8 cellular contexts compared by ENCODE assay signal in genomic region chr4:119626943-119627266, GRCh38. TPM values are rescaled to one million over a fixed set of nuclear protein-coding genes. Genes with fewer than 3 reads are reported as not detected.
A peak's percentile ranks its signal among the peaks of the same experiment; 100 is the strongest.
DNase-seq lines count a peak whose midpoint lies in the region; ATAC-seq and FAIRE-seq lines count a peak whose summit lies in the region.

No MANE protein-coding gene starts in this region.

- FAIRE-seq in frontal cortex (lab: Jason Lieb, UNC) = no peak
- FAIRE-seq in HTR-8/SVneo (lab: Jason Lieb, UNC) = no peak

- no peaks in the 10 kb centered on the region for H3K36me3 Mint-ChIP-seq in T-helper 2 cell treated with Interferon-gamma antibody and Interleukin-4, amounts not matched to agents 5 μg/mL and 100 μg/mL, for 36 hours (ENCODE audit: low read depth)
- no peaks in the 10 kb centered on the region for H3K36me3 Mint-ChIP-seq in activated T-helper 17 cell treated with anti-CD3 and anti-CD28 coated beads, Interleukin-2, amount 50 U/mL, for 72 hours (ENCODE audit: low read depth)
- no peaks in the 10 kb centered on the region for H3K36me3 Mint-ChIP-seq in immature natural killer cell

- H3K9ac ChIP-seq in stomach smooth muscle (ENCODE audit: low read length in 2 of 2) = peak overlapping the region; percentile 85 to 89

- no peaks in the 10 kb centered on the region for H3K27me3 ChIP-seq in stomach smooth muscle (ENCODE audit: control insufficient read depth in 1 of 2, insufficient read depth in 2 of 2, low read length in 2 of 2)

- H3K27ac Mint-ChIP-seq in T-helper 2 cell treated with Interferon-gamma antibody and Interleukin-4, amounts not matched to agents 5 μg/mL and 100 μg/mL, for 36 hours = no peak overlapping the region
- H3K27ac Mint-ChIP-seq in activated T-helper 17 cell treated with anti-CD3 and anti-CD28 coated beads, Interleukin-2, amount 50 U/mL, for 72 hours = no peak overlapping the region
- H3K27ac Mint-ChIP-seq in immature natural killer cell = no peak overlapping the region

- no peak for DNase-seq in T-helper 2 cell treated with Interferon-gamma antibody and Interleukin-4, amounts not matched to agents 5 μg/mL and 100 μg/mL, for 36 hours (ENCODE audit: low spot score)
- DNase-seq in T-helper 2 cell = no peak
- DNase-seq in immature natural killer cell = no peak
- no peak for DNase-seq in frontal cortex (ENCODE audit: low spot score in 2 of 2)
- DNase-seq in HTR-8/SVneo (ENCODE audit: insufficient read length, low spot score) = no peak

- no peak for ATAC-seq in activated T-helper 17 cell treated with anti-CD3 and anti-CD28 coated beads, Interleukin-2, amount 50 U/mL, for 72 hours (replicated peaks)
- no peak for ATAC-seq in GM19328 (IDR thresholded peaks at IDR 0.05; ENCODE audit: unreplicated experiment)

- peak overlapping the region; percentile 78 for H3K4me3 Mint-ChIP-seq in T-helper 2 cell treated with Interferon-gamma antibody and Interleukin-4, amounts not matched to agents 5 μg/mL and 100 μg/mL, for 36 hours
- H3K4me3 Mint-ChIP-seq in activated T-helper 17 cell treated with anti-CD3 and anti-CD28 coated beads, Interleukin-2, amount 50 U/mL, for 72 hours = peak overlapping the region; percentile 86
- H3K4me3 Mint-ChIP-seq in immature natural killer cell = peak overlapping the region; percentile 78 to 90 (median 83)

- H3K36me3 ChIP-seq in stomach smooth muscle (ENCODE audit: control insufficient read depth in 2 of 2, insufficient read depth in 2 of 2, low read length in 2 of 2) = no peaks in the 10 kb centered on the region

- no peaks in the 10 kb centered on the region for H3K9me3 ChIP-seq in stomach smooth muscle (ENCODE audit: control insufficient read depth in 2 of 2, low read length in 2 of 2)

- peaks cover 15% of the 10 kb centered on the region for H3K4me1 Mint-ChIP-seq in T-helper 2 cell treated with Interferon-gamma antibody and Interleukin-4, amounts not matched to agents 5 μg/mL and 100 μg/mL, for 36 hours (ENCODE audit: low read depth)
- peaks cover 5% of the 10 kb centered on the region for H3K4me1 Mint-ChIP-seq in activated T-helper 17 cell treated with anti-CD3 and anti-CD28 coated beads, Interleukin-2, amount 50 U/mL, for 72 hours
- peaks cover 20 to 26% of the 10 kb centered on the region in 2 donors for H3K4me1 Mint-ChIP-seq in immature natural killer cell

- H3K4me3 ChIP-seq in stomach smooth muscle (ENCODE audit: low read length in 2 of 2) = peak overlapping the region; percentile 90 to 95

- peaks cover 48% of the 10 kb centered on the region for H3K27me3 Mint-ChIP-seq in T-helper 2 cell treated with Interferon-gamma antibody and Interleukin-4, amounts not matched to agents 5 μg/mL and 100 μg/mL, for 36 hours (ENCODE audit: low read depth)
- no peaks in the 10 kb centered on the region for H3K27me3 Mint-ChIP-seq in activated T-helper 17 cell treated with anti-CD3 and anti-CD28 coated beads, Interleukin-2, amount 50 U/mL, for 72 hours
- H3K27me3 Mint-ChIP-seq in immature natural killer cell (ENCODE audit: low read depth in 3 of 3) = peaks cover 5 to 19% (median 7%) of the 10 kb centered on the region in 3 donors

- peaks cover 3% of the 10 kb centered on the region for H3K4me1 ChIP-seq in stomach smooth muscle (ENCODE audit: control insufficient read depth, insufficient read depth, low read length)

- no peaks in the 10 kb centered on the region for H3K9me3 Mint-ChIP-seq in T-helper 2 cell treated with Interferon-gamma antibody and Interleukin-4, amounts not matched to agents 5 μg/mL and 100 μg/mL, for 36 hours
- H3K9me3 Mint-ChIP-seq in activated T-helper 17 cell treated with anti-CD3 and anti-CD28 coated beads, Interleukin-2, amount 50 U/mL, for 72 hours = no peaks in the 10 kb centered on the region
- peaks cover 0 to 1% (median 0%) of the 10 kb centered on the region in 6 donors for H3K9me3 Mint-ChIP-seq in immature natural killer cell

- H3K27ac ChIP-seq in stomach smooth muscle (ENCODE audit: low read length) = peak overlapping the region; percentile 87

RNA-seq across cellular contexts. Expression of gene PDE5A, which starts 1.7 kb away (rescaled TPM):
- under 1 TPM; 0.58 to 0.65 TPM for total RNA-seq in activated T-helper 17 cell treated with anti-CD3 and anti-CD28 coated beads, Interleukin-2, amount 50 U/mL, for 72 hours
- 1 to 10 TPM; 1.1 to 2.2 (median 1.3) TPM for polyA plus RNA-seq in immature natural killer cell
- total RNA-seq in frontal cortex = 21.2 TPM

Comparison
In these comparisons a context has a peak if more than half of its experiments do, and no peak if none do; other contexts are left out.
1. RNA of gene PDE5A, which starts 1.7 kb away (total RNA-seq): 21.2 TPM in frontal cortex (single experiment); 0.58 to 0.65 TPM in activated T-helper 17 cell treated with anti-CD3 and anti-CD28 coated beads, Interleukin-2, amount 50 U/mL, for 72 hours; every median in the first group is over 10 times any median in the second.
2. Peak in every context shown above with its lines, with median percentiles within 50 percentile points of each other: H3K4me3 Mint-ChIP-seq.